In the genomic region with DNA sequence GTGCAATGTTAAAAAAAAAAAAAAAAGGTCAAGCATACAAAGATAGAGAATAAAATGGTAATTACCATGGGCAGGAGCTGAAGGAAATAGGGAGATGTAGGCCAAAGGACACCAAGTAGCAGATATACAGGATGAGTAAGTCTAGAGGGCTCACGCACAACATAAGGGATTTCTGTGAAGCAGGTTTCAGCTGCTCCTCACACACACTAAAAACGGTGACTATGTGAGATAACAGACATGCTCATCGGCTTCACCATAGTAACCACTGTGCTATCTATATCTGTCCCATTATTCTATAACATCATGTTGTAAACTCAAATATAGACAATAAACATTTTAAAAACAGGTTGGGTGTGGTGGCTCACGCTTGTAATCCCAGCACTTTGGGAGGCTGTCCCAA, we compare ENCODE assay signal across 19 cellular contexts. TPM values are rescaled to one million over a fixed set of nuclear protein-coding genes. Genes with fewer than 3 reads are reported as not detected.
DNase-seq lines count a peak whose midpoint lies in the region; ATAC-seq and TF ChIP-seq lines count a peak whose summit lies in the region.
"Had no signal": no experiment of that assay in that cellular context is flagged by ENCODE, and none has a peak within 500 bp of the region (broad histone marks: within the 10 kb centered on the region; RNA-seq: fewer than 3 reads in every experiment).

No MANE protein-coding gene starts in this region.

- H3K27me3 Mint-ChIP-seq in activated CD4-positive, alpha-beta memory T cell treated with anti-CD3 and anti-CD28 coated beads for 36 hours: no peaks in the 10 kb centered on the region
- no peaks in the 10 kb centered on the region for H3K27me3 Mint-ChIP-seq in activated CD4-positive, alpha-beta memory T cell treated with anti-CD3 and anti-CD28 coated beads, Interleukin-2, amount 10 ng/mL, durations not matched to agents 7 days and 5 days
- H3K27me3 Mint-ChIP-seq in CD8-positive, alpha-beta T cell (ENCODE audit: low read depth): no peaks in the 10 kb centered on the region
- H3K27me3 Mint-ChIP-seq in activated naive CD8-positive, alpha-beta T cell treated with anti-CD3 and anti-CD28 coated beads for 36 hours: no peaks in the 10 kb centered on the region
- H3K27me3 Mint-ChIP-seq in nephron progenitor cell (ENCODE audit: low read depth, poor library complexity): no peaks in the 10 kb centered on the region
- H3K27me3 Mint-ChIP-seq: CD4-positive, alpha-beta memory T cell had no signal

- no peaks in the 10 kb centered on the region for H3K27me3 ChIP-seq in CD8-positive, alpha-beta T cell (ENCODE audit: insufficient read depth, low read length)

- no peaks in the 10 kb centered on the region for H3K9me3 Mint-ChIP-seq in activated CD4-positive, alpha-beta memory T cell treated with anti-CD3 and anti-CD28 coated beads for 36 hours
- H3K9me3 Mint-ChIP-seq in activated CD4-positive, alpha-beta memory T cell treated with anti-CD3 and anti-CD28 coated beads, Interleukin-2, amount 10 ng/mL, durations not matched to agents 7 days and 5 days: no peaks in the 10 kb centered on the region
- H3K9me3 Mint-ChIP-seq in CD8-positive, alpha-beta T cell: no peaks in the 10 kb centered on the region
- no peaks in the 10 kb centered on the region for H3K9me3 Mint-ChIP-seq in activated naive CD8-positive, alpha-beta T cell treated with anti-CD3 and anti-CD28 coated beads for 36 hours
- no peaks in the 10 kb centered on the region for H3K9me3 Mint-ChIP-seq in nephron progenitor cell
- H3K9me3 Mint-ChIP-seq: CD4-positive, alpha-beta memory T cell had no signal

- H3K27ac ChIP-seq in CD8-positive, alpha-beta T cell (ENCODE audit: low read depth, low read length): no peak overlapping the region

- DNase-seq in activated CD4-positive, alpha-beta memory T cell treated with anti-CD3 and anti-CD28 coated beads for 36 hours: no peak
- DNase-seq in activated CD4-positive, alpha-beta memory T cell treated with anti-CD3 and anti-CD28 coated beads, Interleukin-2, amount 10 ng/mL, durations not matched to agents 7 days and 5 days: no peak
- no peak for DNase-seq in CD8-positive, alpha-beta T cell
- no peak for DNase-seq in activated naive CD8-positive, alpha-beta T cell treated with anti-CD3 and anti-CD28 coated beads for 36 hours
- DNase-seq in nephron progenitor cell: no peak
- no peak for DNase-seq in activated effector memory CD4-positive, alpha-beta T cell treated with Interleukin-2 at 50 U/mL for 16 hours
- DNase-seq in AG20443 (ENCODE audit: low spot score): no peak
- DNase-seq: 8988T; CD4-positive, alpha-beta memory T cell; DMS79; GOT3; KBM-7; NCI-H1417 treated with DMSO at 0.1 percent for 48 hours; NCI-H2029; NCI-H2171; NCI-H446; NCI-H69; SHP77 had no signal

- no peak for ATAC-seq in CD8-positive, alpha-beta T cell
- no peak for ATAC-seq in GM21619 (IDR thresholded peaks at IDR 0.05; ENCODE audit: unreplicated experiment)

- no peak for TF ChIP-seq CTCF in CD8-positive, alpha-beta T cell (IDR thresholded peaks at IDR 0.05)
- no peak for TF ChIP-seq CTCF in nephron progenitor cell (IDR thresholded peaks at IDR 0.05)

- no peak overlapping the region for H3K4me3 Mint-ChIP-seq in activated CD4-positive, alpha-beta memory T cell treated with anti-CD3 and anti-CD28 coated beads for 36 hours
- no peak overlapping the region for H3K4me3 Mint-ChIP-seq in activated CD4-positive, alpha-beta memory T cell treated with anti-CD3 and anti-CD28 coated beads, Interleukin-2, amount 10 ng/mL, durations not matched to agents 7 days and 5 days
- no peak overlapping the region for H3K4me3 Mint-ChIP-seq in CD8-positive, alpha-beta T cell
- no peak overlapping the region for H3K4me3 Mint-ChIP-seq in activated naive CD8-positive, alpha-beta T cell treated with anti-CD3 and anti-CD28 coated beads for 36 hours
- H3K4me3 Mint-ChIP-seq in nephron progenitor cell: no peak overlapping the region

- peaks cover 33% of the 10 kb centered on the region for H3K4me1 Mint-ChIP-seq in activated CD4-positive, alpha-beta memory T cell treated with anti-CD3 and anti-CD28 coated beads for 36 hours (ENCODE audit: low read depth)
- H3K4me1 Mint-ChIP-seq in activated CD4-positive, alpha-beta memory T cell treated with anti-CD3 and anti-CD28 coated beads, Interleukin-2, amount 10 ng/mL, durations not matched to agents 7 days and 5 days: peaks cover 19% of the 10 kb centered on the region
- peaks cover 21% of the 10 kb centered on the region for H3K4me1 Mint-ChIP-seq in CD8-positive, alpha-beta T cell (ENCODE audit: low read depth)
- peaks cover 34% of the 10 kb centered on the region for H3K4me1 Mint-ChIP-seq in activated naive CD8-positive, alpha-beta T cell treated with anti-CD3 and anti-CD28 coated beads for 36 hours
- peaks cover 7% of the 10 kb centered on the region for H3K4me1 Mint-ChIP-seq in nephron progenitor cell

- CTCF ChIA-PET in activated CD4-positive, alpha-beta memory T cell treated with anti-CD3 and anti-CD28 coated beads for 36 hours (lab: Charles Lee): interaction anchor here (0.8 kb wide), 1 partner anchor 12 kb away, joined by 3 read pairs; a partner anchor contains a TSS
- CTCF ChIA-PET in activated CD4-positive, alpha-beta memory T cell treated with anti-CD3 and anti-CD28 coated beads, Interleukin-2, amount 10 ng/mL, durations not matched to agents 7 days and 5 days (lab: Charles Lee): interaction anchor here (0.6 to 1.5 kb wide), 2 partner anchors 12 to 22 kb away, joined by 3 to 5 read pairs; a partner anchor contains a TSS
- CTCF ChIA-PET in CD8-positive, alpha-beta T cell (lab: Charles Lee): no interaction called here

- intact Hi-C loops in activated CD4-positive, alpha-beta memory T cell treated with anti-CD3 and anti-CD28 coated beads for 36 hours (cut with micrococcal nuclease): no loop called here
- intact Hi-C loops in CD8-positive, alpha-beta T cell (cut with DNase I, micrococcal nuclease): no loop called here

- H3K36me3 Mint-ChIP-seq in activated CD4-positive, alpha-beta memory T cell treated with anti-CD3 and anti-CD28 coated beads for 36 hours: peaks cover 85% of the 10 kb centered on the region
- H3K36me3 Mint-ChIP-seq in activated CD4-positive, alpha-beta memory T cell treated with anti-CD3 and anti-CD28 coated beads, Interleukin-2, amount 10 ng/mL, durations not matched to agents 7 days and 5 days (ENCODE audit: low read depth): peaks cover 82% of the 10 kb centered on the region
- H3K36me3 Mint-ChIP-seq in CD8-positive, alpha-beta T cell: peaks cover 92% of the 10 kb centered on the region
- peaks cover 82% of the 10 kb centered on the region for H3K36me3 Mint-ChIP-seq in activated naive CD8-positive, alpha-beta T cell treated with anti-CD3 and anti-CD28 coated beads for 36 hours
- peaks cover 89% of the 10 kb centered on the region for H3K36me3 Mint-ChIP-seq in nephron progenitor cell (ENCODE audit: low read depth)

- no peaks in the 10 kb centered on the region for H3K4me1 ChIP-seq in CD8-positive, alpha-beta T cell (ENCODE audit: insufficient read depth, low read length)

- peak overlapping the region; percentile 51 for H3K27ac Mint-ChIP-seq in activated CD4-positive, alpha-beta memory T cell treated with anti-CD3 and anti-CD28 coated beads for 36 hours
- no peak overlapping the region for H3K27ac Mint-ChIP-seq in activated CD4-positive, alpha-beta memory T cell treated with anti-CD3 and anti-CD28 coated beads, Interleukin-2, amount 10 ng/mL, durations not matched to agents 7 days and 5 days
- H3K27ac Mint-ChIP-seq in CD8-positive, alpha-beta T cell: peak overlapping the region; percentile 43
- H3K27ac Mint-ChIP-seq in activated naive CD8-positive, alpha-beta T cell treated with anti-CD3 and anti-CD28 coated beads for 36 hours: peak overlapping the region; percentile 44
- peak overlapping the region; percentile 6 for H3K27ac Mint-ChIP-seq in nephron progenitor cell

- POLR2A ChIA-PET in activated CD4-positive, alpha-beta memory T cell treated with anti-CD3 and anti-CD28 coated beads for 36 hours (lab: Charles Lee): interaction anchor here (0.6 to 4.1 kb wide), 2 partner anchors 11 to 386 kb away, joined by 3 to 31 read pairs; a partner anchor contains a TSS
- POLR2A ChIA-PET in activated CD4-positive, alpha-beta memory T cell treated with anti-CD3 and anti-CD28 coated beads, Interleukin-2, amount 10 ng/mL, durations not matched to agents 7 days and 5 days (lab: Charles Lee): interaction anchor here (3.1 kb wide), 1 partner anchor 11 kb away, joined by 30 read pairs; a partner anchor contains a TSS
- POLR2A ChIA-PET in CD8-positive, alpha-beta T cell (lab: Charles Lee): no interaction called here

- no peaks in the 10 kb centered on the region for H3K9me3 ChIP-seq in CD8-positive, alpha-beta T cell (ENCODE audit: low read length)

- no peak overlapping the region for H3K4me3 ChIP-seq in CD8-positive, alpha-beta T cell (ENCODE audit: low read depth, low read length)

- peaks cover 83% of the 10 kb centered on the region for H3K36me3 ChIP-seq in CD8-positive, alpha-beta T cell (ENCODE audit: insufficient read depth, low read length)

RNA-seq across cellular contexts. Expression of a gene that starts 11.6 kb away (rescaled TPM):
- total RNA-seq in activated CD4-positive, alpha-beta memory T cell treated with anti-CD3 and anti-CD28 coated beads for 36 hours: 10 to 100 TPM; 55.4 to 55.6 TPM
- total RNA-seq in activated CD4-positive, alpha-beta memory T cell treated with anti-CD3 and anti-CD28 coated beads, Interleukin-2, amount 10 ng/mL, durations not matched to agents 7 days and 5 days: 10 to 100 TPM; 30.1 to 33.4 TPM
- total RNA-seq in CD8-positive, alpha-beta T cell: 100 to 1,000 TPM; 119 to 128 TPM
- total RNA-seq in activated naive CD8-positive, alpha-beta T cell treated with anti-CD3 and anti-CD28 coated beads for 36 hours: 100 to 1,000 TPM; 249 to 259 TPM

RNA-seq across cellular contexts. Expression of a gene that starts 49.1 kb away (rescaled TPM):
- total RNA-seq in activated CD4-positive, alpha-beta memory T cell treated with anti-CD3 and anti-CD28 coated beads for 36 hours: 10 to 100 TPM; 25.7 to 25.8 TPM
- total RNA-seq in activated CD4-positive, alpha-beta memory T cell treated with anti-CD3 and anti-CD28 coated beads, Interleukin-2, amount 10 ng/mL, durations not matched to agents 7 days and 5 days: 10 to 100 TPM; 30.5 to 31.3 TPM
- total RNA-seq in CD8-positive, alpha-beta T cell: 10 to 100 TPM; 28.9 to 29.1 TPM
- 10 to 100 TPM; 25.1 to 25.6 TPM for total RNA-seq in activated naive CD8-positive, alpha-beta T cell treated with anti-CD3 and anti-CD28 coated beads for 36 hours
